In the genomic region with DNA sequence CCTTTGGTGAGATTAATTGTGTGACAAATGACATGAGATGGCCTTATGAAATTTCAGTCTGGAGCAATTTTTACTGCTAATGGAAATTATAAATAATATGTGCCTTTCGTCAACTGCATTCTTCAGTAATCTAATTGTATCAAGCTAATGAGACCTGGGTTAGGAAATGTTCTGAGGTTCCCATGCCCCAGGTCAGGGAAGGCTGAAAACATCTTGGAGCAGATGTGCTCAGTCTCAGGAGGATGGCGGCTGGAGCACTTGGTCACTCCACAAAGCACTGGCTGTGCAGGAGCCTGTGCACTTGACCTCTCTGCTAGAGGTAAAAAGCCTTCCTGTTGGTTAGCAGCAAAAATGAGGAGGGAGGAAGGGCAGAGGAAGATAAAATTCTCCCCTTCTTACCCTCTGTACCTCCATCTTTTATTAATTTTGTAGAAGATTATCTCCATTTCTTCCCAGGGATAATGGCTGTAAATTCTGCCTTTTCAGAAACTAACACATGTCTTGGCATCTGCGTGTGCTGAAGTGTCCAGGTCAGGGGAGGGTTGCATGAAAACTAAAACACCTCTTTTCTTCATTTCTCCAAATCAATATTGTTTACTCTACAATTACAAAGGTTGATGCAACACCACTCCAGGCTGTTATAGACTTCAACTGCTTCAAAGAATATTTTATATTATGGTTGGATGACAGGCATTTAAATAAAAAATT, we compare ENCODE assay signal across 1 cellular context.
TF ChIP-seq lines count a peak whose summit lies in the region.

No MANE protein-coding gene starts in this region.

TF ChIP-seq in IMR-90, 13 proteins besides CTCF, POLR2A, EP300 and RAD21:
- TF ChIP-seq USF2 (IDR thresholded peaks at IDR 0.05; ENCODE audit: low read depth, low read length), result no peak
- no peak for TF ChIP-seq RCOR1 (IDR thresholded peaks at IDR 0.05; ENCODE audit: insufficient replicate concordance, low read length)
- TF ChIP-seq, protein P1, sequence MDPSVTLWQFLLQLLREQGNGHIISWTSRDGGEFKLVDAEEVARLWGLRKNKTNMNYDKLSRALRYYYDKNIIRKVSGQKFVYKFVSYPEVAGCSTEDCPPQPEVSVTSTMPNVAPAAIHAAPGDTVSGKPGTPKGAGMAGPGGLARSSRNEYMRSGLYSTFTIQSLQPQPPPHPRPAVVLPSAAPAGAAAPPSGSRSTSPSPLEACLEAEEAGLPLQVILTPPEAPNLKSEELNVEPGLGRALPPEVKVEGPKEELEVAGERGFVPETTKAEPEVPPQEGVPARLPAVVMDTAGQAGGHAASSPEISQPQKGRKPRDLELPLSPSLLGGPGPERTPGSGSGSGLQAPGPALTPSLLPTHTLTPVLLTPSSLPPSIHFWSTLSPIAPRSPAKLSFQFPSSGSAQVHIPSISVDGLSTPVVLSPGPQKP (IDR thresholded peaks at IDR 0.05; ENCODE audit: borderline replicate concordance, low read depth, low read length), result no peak
- TF ChIP-seq RFX5 (IDR thresholded peaks at IDR 0.05; ENCODE audit: low read depth, low read length), result no peak
- TF ChIP-seq MAZ (IDR thresholded peaks at IDR 0.05; ENCODE audit: borderline replicate concordance, low read depth, low read length), result no peak
- no peak for TF ChIP-seq MAFK (IDR thresholded peaks at IDR 0.05; ENCODE audit: low read depth, low read length)
- no peak for TF ChIP-seq BHLHE40 (IDR thresholded peaks at IDR 0.05; ENCODE audit: low read depth, low read length)
- TF ChIP-seq FOS (IDR thresholded peaks at IDR 0.05; ENCODE audit: low read depth, low read length), result no peak
- TF ChIP-seq CEBPB (IDR thresholded peaks at IDR 0.05; ENCODE audit: low read depth, low read length), result no peak
- no peak for TF ChIP-seq MXI1 (IDR thresholded peaks at IDR 0.05; ENCODE audit: borderline replicate concordance, low read depth, low read length)
- no peak for TF ChIP-seq NFE2L2 (IDR thresholded peaks at IDR 0.05; ENCODE audit: low read depth, low read length)
- no peak for TF ChIP-seq CHD1 (IDR thresholded peaks at IDR 0.05; ENCODE audit: low read depth, low read length)
- TF ChIP-seq SMC3 (IDR thresholded peaks at IDR 0.05; ENCODE audit: low read depth, low read length), result no peak
